33 cellular contexts compared by ENCODE assay signal in the genomic region with DNA sequence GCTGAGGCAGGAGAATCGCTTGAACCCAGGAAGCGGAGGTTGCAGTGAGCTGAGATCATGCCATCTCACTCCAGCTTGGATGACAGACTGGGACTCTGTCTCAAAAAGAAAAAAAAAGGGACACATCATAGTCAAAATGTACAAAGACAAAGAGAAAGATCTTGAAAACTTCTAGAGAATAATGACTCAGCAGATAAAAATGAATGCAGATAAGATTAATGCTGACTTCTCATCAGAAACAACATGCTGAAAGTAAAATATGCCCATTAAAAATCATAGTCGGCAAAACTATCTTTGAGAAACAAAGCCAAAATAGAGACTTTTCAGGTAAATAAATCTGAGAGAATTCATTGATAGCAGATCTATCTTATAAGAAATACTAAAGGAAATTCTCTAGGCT.
"Had no signal": no experiment of that assay in that cellular context is flagged by ENCODE, and none has a peak within 500 bp of the region (broad histone marks: within the 10 kb centered on the region; RNA-seq: fewer than 3 reads in every experiment).

No MANE protein-coding gene starts in this region.

- H3K4me1 Mint-ChIP-seq: activated naive CD4-positive, alpha-beta T cell treated with anti-CD3 and anti-CD28 coated beads, Interleukin-2, amount 10 ng/mL, durations not matched to agents 7 days and 5 days; activated naive CD8-positive, alpha-beta T cell treated with anti-CD3 and anti-CD28 coated beads, Interleukin-2, amount 10 ng/mL, durations not matched to agents 7 days and 5 days; mesothelial cell of epicardium; naive B cell; stimulated activated naive B cell treated with anti-CD40 and anti-IgM and Interleukin-4, amounts not matched to agents 10 μg/mL and 1 μg/mL and 100 μg/mL, for 72 hours; T-helper 17 cell had no signal

- H3K4me3 Mint-ChIP-seq: activated naive CD4-positive, alpha-beta T cell treated with anti-CD3 and anti-CD28 coated beads, Interleukin-2, amount 10 ng/mL, durations not matched to agents 7 days and 5 days; activated naive CD8-positive, alpha-beta T cell treated with anti-CD3 and anti-CD28 coated beads, Interleukin-2, amount 10 ng/mL, durations not matched to agents 7 days and 5 days; mesothelial cell of epicardium; naive B cell; stimulated activated naive B cell treated with anti-CD40 and anti-IgM and Interleukin-4, amounts not matched to agents 10 μg/mL and 1 μg/mL and 100 μg/mL, for 72 hours; T-helper 17 cell had no signal

- H3K27me3 Mint-ChIP-seq: activated naive CD4-positive, alpha-beta T cell treated with anti-CD3 and anti-CD28 coated beads, Interleukin-2, amount 10 ng/mL, durations not matched to agents 7 days and 5 days; activated naive CD8-positive, alpha-beta T cell treated with anti-CD3 and anti-CD28 coated beads, Interleukin-2, amount 10 ng/mL, durations not matched to agents 7 days and 5 days; stimulated activated naive B cell treated with anti-CD40 and anti-IgM and Interleukin-4, amounts not matched to agents 10 μg/mL and 1 μg/mL and 100 μg/mL, for 72 hours; T-helper 17 cell had no signal

- H3K4me3 ChIP-seq: esophagus squamous epithelium, gastroesophageal sphincter, hepatocyte, pancreas, prostate gland, smooth muscle cell, stomach, thyroid gland, upper lobe of right lung had no signal

- H2AFZ ChIP-seq: hepatocyte had no signal

- H3K9me3 Mint-ChIP-seq: activated naive CD4-positive, alpha-beta T cell treated with anti-CD3 and anti-CD28 coated beads, Interleukin-2, amount 10 ng/mL, durations not matched to agents 7 days and 5 days; activated naive CD8-positive, alpha-beta T cell treated with anti-CD3 and anti-CD28 coated beads, Interleukin-2, amount 10 ng/mL, durations not matched to agents 7 days and 5 days; stimulated activated naive B cell treated with anti-CD40 and anti-IgM and Interleukin-4, amounts not matched to agents 10 μg/mL and 1 μg/mL and 100 μg/mL, for 72 hours had no signal

- H3K9me3 ChIP-seq: esophagus squamous epithelium, gastroesophageal sphincter, pancreas, prostate gland, stomach, thyroid gland, upper lobe of right lung had no signal

- FAIRE-seq: endometrium, keratinocyte had no signal

- H3K36me3 ChIP-seq: esophagus squamous epithelium, gastroesophageal sphincter, pancreas, prostate gland, stomach, thyroid gland, upper lobe of right lung, WERI-Rb-1 had no signal

- H3K4me1 ChIP-seq: esophagus squamous epithelium, gastroesophageal sphincter, pancreas, prostate gland, stomach, thyroid gland, upper lobe of right lung had no signal

- H3K27ac Mint-ChIP-seq: activated naive CD4-positive, alpha-beta T cell treated with anti-CD3 and anti-CD28 coated beads, Interleukin-2, amount 10 ng/mL, durations not matched to agents 7 days and 5 days; activated naive CD8-positive, alpha-beta T cell treated with anti-CD3 and anti-CD28 coated beads, Interleukin-2, amount 10 ng/mL, durations not matched to agents 7 days and 5 days; mesothelial cell of epicardium; stimulated activated naive B cell treated with anti-CD40 and anti-IgM and Interleukin-4, amounts not matched to agents 10 μg/mL and 1 μg/mL and 100 μg/mL, for 72 hours; T-helper 17 cell had no signal

- H3K79me2 ChIP-seq: hepatocyte had no signal

- H3K27me3 ChIP-seq: esophagus squamous epithelium, gastroesophageal sphincter, hepatocyte, pancreas, stomach, thyroid gland, upper lobe of right lung had no signal

- ATAC-seq: activated CD4-positive, CD25-positive, alpha-beta regulatory T cell treated with anti-CD3 and anti-CD28 coated beads, Interleukin-2, amount 50 U/mL, for 24 hours; gastroesophageal sphincter; left cardiac atrium; left ventricle myocardium superior; pancreas; stimulated activated naive B cell treated with anti-CD40 and anti-IgM and Interleukin-4, amounts not matched to agents 10 μg/mL and 1 μg/mL and 100 μg/mL, for 72 hours; T-helper 17 cell; upper lobe of right lung had no signal

- H3K4me2 ChIP-seq: hepatocyte, smooth muscle cell had no signal

- H3K27ac ChIP-seq: epithelial cell of prostate, esophagus squamous epithelium, gastroesophageal sphincter, hepatocyte, pancreas, prostate gland, stomach, thyroid gland, upper lobe of right lung, WERI-Rb-1 had no signal

- H3K36me3 Mint-ChIP-seq: activated naive CD4-positive, alpha-beta T cell treated with anti-CD3 and anti-CD28 coated beads, Interleukin-2, amount 10 ng/mL, durations not matched to agents 7 days and 5 days; activated naive CD8-positive, alpha-beta T cell treated with anti-CD3 and anti-CD28 coated beads, Interleukin-2, amount 10 ng/mL, durations not matched to agents 7 days and 5 days; mesothelial cell of epicardium; naive B cell; stimulated activated naive B cell treated with anti-CD40 and anti-IgM and Interleukin-4, amounts not matched to agents 10 μg/mL and 1 μg/mL and 100 μg/mL, for 72 hours had no signal

- DNase-seq: activated CD4-positive, alpha-beta T cell treated with anti-CD3 and anti-CD28 coated beads for 48 hours; activated CD4-positive, alpha-beta T cell treated with anti-CD3 and anti-CD28 coated beads, Interleukin-2, amount 50 U/mL, for 48 hours; activated CD8-positive, alpha-beta memory T cell treated with anti-CD3 and anti-CD28 coated beads for 24 hours; activated effector memory CD4-positive, alpha-beta T cell treated with Interleukin-2 at 50 U/mL for 16 hours; activated naive CD4-positive, alpha-beta T cell treated with anti-CD3 and anti-CD28 coated beads, Interleukin-2, amount 10 ng/mL, durations not matched to agents 7 days and 5 days; activated naive CD8-positive, alpha-beta T cell treated with anti-CD3 and anti-CD28 coated beads, Interleukin-2, amount 10 ng/mL, durations not matched to agents 7 days and 5 days; amniotic stem cell; central memory CD4-positive, alpha-beta T cell; dermis blood vessel endothelial cell; effector CD8-positive, alpha-beta T cell; esophagus squamous epithelium; left cardiac atrium; left ventricle myocardium superior; naive B cell; nucleus accumbens; pancreas; stimulated activated CD4-positive, alpha-beta T cell treated with anti-CD3 and anti-CD28 coated beads, Interleukin-1b, Interleukin-23, amount 100 ng/mL, for 48 hours; stimulated activated naive B cell treated with anti-CD40 and anti-IgM and Interleukin-4, amounts not matched to agents 10 μg/mL and 1 μg/mL and 100 μg/mL, for 72 hours; stomach; T-helper 17 cell; T1000; thyroid gland; upper lobe of right lung; WERI-Rb-1 had no signal
